In the genomic region with DNA sequence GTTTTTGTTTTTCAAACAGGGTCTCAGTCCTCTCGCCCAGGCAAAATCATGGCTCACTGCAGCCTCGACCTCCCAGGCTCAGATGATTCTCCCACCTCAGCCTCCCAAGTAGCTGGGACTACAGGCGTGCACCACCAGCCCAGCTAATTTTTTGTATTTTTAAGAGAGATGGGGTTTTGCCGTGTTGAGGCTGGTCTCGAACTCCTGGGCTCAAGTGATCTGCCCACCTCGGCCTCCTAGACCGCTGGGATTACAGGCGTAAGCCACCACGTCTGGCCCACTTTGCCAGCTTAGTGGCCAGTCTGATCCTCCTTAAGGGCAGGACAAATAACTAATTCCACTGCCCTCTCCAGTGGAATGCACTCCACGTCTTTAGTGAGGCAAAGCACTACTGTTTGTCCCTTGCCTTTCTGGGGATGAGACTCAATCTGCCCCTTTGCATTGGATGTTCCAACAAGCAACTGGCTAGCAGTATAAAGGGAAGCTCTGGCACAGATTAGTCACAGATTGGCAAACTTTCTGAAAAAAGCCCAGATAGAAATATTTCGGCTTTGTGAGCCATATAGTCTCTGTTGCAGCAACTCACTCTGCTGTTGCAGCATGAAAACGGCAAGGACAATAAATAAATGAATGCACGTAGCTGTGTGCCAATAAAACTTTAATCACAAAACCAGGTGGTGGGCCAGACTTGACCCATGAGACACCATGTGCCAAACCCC, we compare ENCODE assay signal across 17 cellular contexts.
DNase-seq lines count a peak whose midpoint lies in the region; ATAC-seq and TF ChIP-seq lines count a peak whose summit lies in the region.
"Had no signal": no experiment of that assay in that cellular context is flagged by ENCODE, and none has a peak within 500 bp of the region (broad histone marks: within the 10 kb centered on the region; RNA-seq: fewer than 3 reads in every experiment).

No MANE protein-coding gene starts in this region.

- ATAC-seq in right cardiac atrium (no peak), heart right ventricle (no peak), aorta (ENCODE audit: low FRiP score) (no peak)
- ATAC-seq: HCT116 had no signal

- H3K27ac Mint-ChIP-seq in type B pancreatic cell: no peak overlapping the region

- 83% methylated on average over 13 of the region's 13 CpGs for WGBS in right cardiac atrium
- 88 to 89% methylated on average over 13 of the region's 13 CpGs for WGBS in heart right ventricle, 2 donors
- WGBS in aorta, 2 donors: 82 to 83% methylated on average over 13 of the region's 13 CpGs

- H3K4me3 ChIP-seq in right cardiac atrium (ENCODE audit: low read length) (no peak overlapping the region), heart right ventricle (no peak overlapping the region), cardiac fibroblast (replicated peaks in 1 of 2; ENCODE audit: low read depth in 2 of 2, low read length in 2 of 2) (no peak overlapping the region), aorta (ENCODE audit: low read length in 2 of 2) (no peak overlapping the region)

- H3K27me3 ChIP-seq in right cardiac atrium (ENCODE audit: control insufficient read depth, insufficient read depth): no peaks in the 10 kb centered on the region
- H3K27me3 ChIP-seq in heart right ventricle: no peaks in the 10 kb centered on the region
- no peaks in the 10 kb centered on the region for H3K27me3 ChIP-seq in aorta (ENCODE audit: control insufficient read depth in 1 of 2, insufficient read depth in 2 of 2, low read length in 1 of 2)

- H3K4me3 Mint-ChIP-seq in type B pancreatic cell: no peak overlapping the region
- H3K4me3 Mint-ChIP-seq: IgD-negative memory B cell had no signal

- peaks cover 0 to 8% (median 0%) of the 10 kb centered on the region in 9 donors for H3K36me3 ChIP-seq in heart right ventricle
- H3K36me3 ChIP-seq in aorta (ENCODE audit: control insufficient read depth in 1 of 2, insufficient read depth in 2 of 2, low read length in 1 of 2): no peaks in the 10 kb centered on the region

- peaks cover 14% of the 10 kb centered on the region for H3K4me1 Mint-ChIP-seq in type B pancreatic cell (ENCODE audit: unreplicated experiment)

- H3K27me3 Mint-ChIP-seq in type B pancreatic cell: peaks cover 3% of the 10 kb centered on the region
- H3K27me3 Mint-ChIP-seq: IgD-negative memory B cell had no signal

- H3K36me3 Mint-ChIP-seq in type B pancreatic cell: no peaks in the 10 kb centered on the region

- H3K9me3 ChIP-seq in right cardiac atrium (ENCODE audit: control insufficient read depth, low read length): no peaks in the 10 kb centered on the region
- H3K9me3 ChIP-seq in heart right ventricle: peaks cover 0 to 13% (median 4%) of the 10 kb centered on the region in 11 donors
- H3K9me3 ChIP-seq in aorta (ENCODE audit: control insufficient read depth, low read length): no peaks in the 10 kb centered on the region

- H3K27ac ChIP-seq in right cardiac atrium (ENCODE audit: low read length) (peak overlapping the region; percentile 99), heart right ventricle (peak overlapping the region in 5 of 10 donors; percentile 17 to 83 (median 71)), aorta (ENCODE audit: low read depth in 1 of 2, low read length in 2 of 2) (no peak overlapping the region)

- no peak for TF ChIP-seq CTCF in heart right ventricle (IDR thresholded peaks at IDR 0.05)
- no peak for TF ChIP-seq CTCF in cardiac fibroblast (IDR thresholded peaks at IDR 0.05; ENCODE audit: low read depth, low read length)
- TF ChIP-seq CTCF in type B pancreatic cell (conservative IDR thresholded peaks at IDR 0.05): no peak

- H3K9me3 Mint-ChIP-seq in type B pancreatic cell: no peaks in the 10 kb centered on the region

- DNase-seq in right cardiac atrium: peak in 1 of 3 donors; percentile 16
- no peak for DNase-seq in heart right ventricle
- peak; percentile 58 to 71 for DNase-seq in cardiac fibroblast (ENCODE audit: low read depth in 2 of 2)
- peak; percentile 47 for DNase-seq in fibroblast of the conjunctiva (ENCODE audit: low read depth)
- no peak for DNase-seq in T-helper 9 cell
- no peak for DNase-seq in type B pancreatic cell (ENCODE audit: extremely low spot score, unreplicated experiment)
- DNase-seq in aorta: no peak
- DNase-seq: COR-L47, DMS153, EL, NCI-H1417, NCI-H187 treated with DMSO at 0.1 percent for 48 hours, NCI-H345, NCI-H526 treated with DMSO at 0.1 percent for 48 hours, SIG-M5 had no signal

- H3K4me1 ChIP-seq in right cardiac atrium (ENCODE audit: control insufficient read depth, insufficient read depth, low read length): peaks cover 12% of the 10 kb centered on the region
- H3K4me1 ChIP-seq in heart right ventricle: peaks cover 0 to 40% (median 17%) of the 10 kb centered on the region in 9 donors
- H3K4me1 ChIP-seq in aorta (ENCODE audit: control insufficient read depth in 1 of 2, insufficient read depth in 2 of 2, low read length in 2 of 2): peaks cover 4 to 5% of the 10 kb centered on the region in 2 donors

- intact Hi-C loops in right cardiac atrium (cut with DNase I) (no loop called here), heart right ventricle (cut with DNase I) (no loop called here), aorta (cut with DNase I) (no loop called here)

Comparison
In these comparisons a context has a peak if more than half of its experiments do, and no peak if none do; other contexts are left out.
1. DNase-seq: peak in cardiac fibroblast (2 of 2) and fibroblast of the conjunctiva (single experiment); none in heart right ventricle (0 of 2), T-helper 9 cell (single experiment), type B pancreatic cell (single experiment) and aorta (0 of 2).